Comparison of ENCODE assay signal across 13 cellular contexts in genomic region chr1:53257454-53258081, GRCh38.
"Had no signal": no experiment of that assay in that cellular context is flagged by ENCODE, and none has a peak within 500 bp of the region (broad histone marks: within the 10 kb centered on the region; RNA-seq: fewer than 3 reads in every experiment).

No MANE protein-coding gene starts in this region.

- H2AFZ ChIP-seq: neural progenitor cell, parathyroid adenoma had no signal

- ATAC-seq: left ventricle myocardium superior had no signal

- H3K4me1 ChIP-seq: colonic mucosa, neural progenitor cell, parathyroid adenoma, transverse colon had no signal

- H3K4me3 ChIP-seq: colonic mucosa, heart right ventricle, neural progenitor cell, skin epidermis, transverse colon had no signal

- H3K27me3 ChIP-seq: colonic mucosa, heart right ventricle, neural progenitor cell, transverse colon had no signal

- H3K36me3 ChIP-seq: colonic mucosa, neural progenitor cell, transverse colon had no signal

- H3K79me2 ChIP-seq: parathyroid adenoma had no signal

- H3K9ac ChIP-seq: neural progenitor cell, parathyroid adenoma had no signal

- H3K4me2 ChIP-seq: neural progenitor cell had no signal

- H3K27ac ChIP-seq: colonic mucosa, heart right ventricle, neural progenitor cell, parathyroid adenoma, skin epidermis, transverse colon had no signal

- DNase-seq: activated gamma-delta T cell; caudate nucleus; colonic mucosa; effector CD8-positive, alpha-beta T cell; heart right ventricle; left ventricle myocardium superior; mesenchymal stem cell; retina; T-helper 2 cell; transverse colon had no signal

- H3K9me3 ChIP-seq: colonic mucosa, heart right ventricle, transverse colon had no signal
